Comparison of ENCODE assay signal across 8 cellular contexts in the genomic region with DNA sequence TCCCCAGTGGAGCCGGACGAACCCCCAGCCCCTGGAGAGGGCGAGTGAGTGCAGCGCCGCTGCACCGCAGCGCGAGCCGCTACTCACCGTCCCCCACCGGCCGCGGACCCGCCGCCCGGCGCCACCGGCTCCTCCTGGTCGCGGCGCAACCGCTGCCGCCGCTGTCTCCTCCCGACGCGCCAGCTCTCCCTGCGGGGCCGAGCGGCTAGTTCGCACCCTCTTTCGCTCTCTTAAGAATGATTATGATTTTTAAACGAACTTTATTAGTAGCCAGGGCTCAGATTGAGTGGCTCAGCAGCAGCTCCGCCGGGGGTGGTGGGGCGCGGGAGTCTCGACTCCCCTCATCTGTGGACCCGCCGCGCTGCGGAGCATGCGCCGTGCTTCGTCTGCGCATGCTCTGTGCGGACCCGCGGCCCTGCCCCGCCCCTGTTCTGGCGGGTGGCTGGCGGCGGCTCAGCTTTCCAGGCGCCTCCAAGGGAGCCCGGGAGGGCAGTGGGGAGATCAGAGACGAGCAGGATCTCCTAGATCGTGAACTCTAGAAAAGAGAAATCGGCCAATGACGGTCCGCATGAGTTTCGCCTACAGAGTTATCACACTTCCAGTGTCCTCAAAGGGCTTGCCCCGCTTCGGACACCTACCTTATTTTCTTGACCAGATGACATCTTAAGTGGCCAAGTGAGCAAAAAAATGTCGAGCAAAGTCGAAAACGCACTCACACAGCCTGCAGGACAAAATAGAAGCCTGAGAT. TPM values are rescaled to one million over a fixed set of nuclear protein-coding genes. Genes with fewer than 3 reads are reported as not detected.
DNase-seq lines count a peak whose midpoint lies in the region; ATAC-seq and TF ChIP-seq lines count a peak whose summit lies in the region.

RAB23 (minus strand) TSS at position 372 of the 748 bp plus-strand sequence. CDS start 11,927 bp downstream, outside the sequence.

- peak within 1 kb of the TSS; percentile 72 to 88 for H3K4me3 ChIP-seq in ascending aorta
- peak within 1 kb of the TSS; percentile 77 for H3K4me3 ChIP-seq in right cardiac atrium (ENCODE audit: low read length)
- peak within 1 kb of the TSS; percentile 73 to 98 for H3K4me3 ChIP-seq in uterus

- peaks cover 42% of the 10 kb centered on the region for H3K27me3 Mint-ChIP-seq in T-helper 17 cell

- H3K4me3 Mint-ChIP-seq in T-helper 17 cell: peak within 1 kb of the TSS; percentile 99

- DNase-seq in NCI-H1436 (lab: John Stamatoyannopoulos, UW) (peak; percentile 75), T-helper 17 cell (peak; percentile 75 to 82 (median 80)), ascending aorta (ENCODE audit: low spot score in 2 of 2) (peak; percentile 16 to 89), right cardiac atrium (peak; percentile 84 to 95 (median 93)), putamen (ENCODE audit: low spot score) (peak; percentile 86), uterus (peak; percentile 81 to 91)

- TF ChIP-seq CTCF in ascending aorta (IDR thresholded peaks at IDR 0.05) (no peak), uterus (IDR thresholded peaks at IDR 0.05) (peak in 1 of 4 experiments; percentile 30)

- peak; percentile 93 to 96 for TF ChIP-seq POLR2A in uterus (IDR thresholded peaks at IDR 0.05)

- H3K9me3 ChIP-seq in T-helper 17 cell (ENCODE audit: control insufficient read depth, low read length, poor library complexity, severe bottlenecking) (no peaks in the 10 kb centered on the region), ascending aorta (peaks cover 0 to 5% of the 10 kb centered on the region in 2 donors), right cardiac atrium (ENCODE audit: control insufficient read depth, low read length) (no peaks in the 10 kb centered on the region), uterus (no peaks in the 10 kb centered on the region)

- peaks cover 0 to 6% of the 10 kb centered on the region in 2 donors for H3K4me1 ChIP-seq in ascending aorta
- no peaks in the 10 kb centered on the region for H3K4me1 ChIP-seq in right cardiac atrium (ENCODE audit: control insufficient read depth, insufficient read depth, low read length)
- no peaks in the 10 kb centered on the region for H3K4me1 ChIP-seq in uterus

- peak; percentile 66 for ATAC-seq in GM18499 (IDR thresholded peaks at IDR 0.05; ENCODE audit: insufficient read depth, unreplicated experiment)
- ATAC-seq in HG02852 (IDR thresholded peaks at IDR 0.05; ENCODE audit: unreplicated experiment): peak; percentile 88
- peak; percentile 92 for ATAC-seq in T-helper 17 cell
- peak; percentile 98 to 99 for ATAC-seq in right cardiac atrium

- H3K36me3 ChIP-seq in ascending aorta (no peaks in the 10 kb centered on the region), uterus (no peaks in the 10 kb centered on the region)

- H3K36me3 Mint-ChIP-seq in T-helper 17 cell (ENCODE audit: low read depth): peaks cover 5% of the 10 kb centered on the region

- intact Hi-C loops in ascending aorta (cut with DNase I): loop anchor here (1.0 to 2.0 kb wide), 5 partner anchors 20 to 94 kb away; partner anchors contain the start of gene BAG2
- intact Hi-C loops in right cardiac atrium (cut with DNase I): loop anchor here in 1 of 4 donors (10.0 kb wide), 1 partner anchor 93 kb away; the partner anchor contains the start of gene PRIM2
- intact Hi-C loops in uterus (cut with DNase I; ENCODE audit: low total_unique reads): no loop called here

- WGBS in right cardiac atrium: under 1% methylated on average over 66 of the region's 66 CpGs

- peak within 1 kb of the TSS; percentile 87 for H3K27ac Mint-ChIP-seq in T-helper 17 cell

- H3K27ac ChIP-seq in ascending aorta: peak within 1 kb of the TSS; percentile 93 to 96
- peak within 1 kb of the TSS; percentile 81 for H3K27ac ChIP-seq in right cardiac atrium (ENCODE audit: low read length)
- peak within 1 kb of the TSS; percentile 94 to 100 for H3K27ac ChIP-seq in uterus

- H3K27me3 ChIP-seq in ascending aorta (no peaks in the 10 kb centered on the region), right cardiac atrium (ENCODE audit: control insufficient read depth, insufficient read depth) (no peaks in the 10 kb centered on the region), uterus (no peaks in the 10 kb centered on the region)

- H3K4me1 Mint-ChIP-seq in T-helper 17 cell: peaks cover 14% of the 10 kb centered on the region

RNA-seq across cellular contexts. Expression of gene RAB23, which starts in this region (rescaled TPM):
- under 1 TPM; 0.29 to 0.35 TPM for total RNA-seq in T-helper 17 cell
- 19.9 TPM for total RNA-seq in ascending aorta
- total RNA-seq in right cardiac atrium: 10 to 100 TPM; 11.1 to 20.7 (median 11.5) TPM
- 6.1 TPM for polyA plus RNA-seq in right cardiac atrium
- 10 to 100 TPM; 54.4 to 95.3 (median 68.5) TPM for total RNA-seq in uterus

Comparison
In these comparisons a context has a peak if more than half of its experiments do, and no peak if none do; other contexts are left out.
1. Peak in every context shown above with its lines: DNase-seq, ATAC-seq, H3K4me3 ChIP-seq and H3K27ac ChIP-seq.
2. RNA of gene RAB23 (total RNA-seq): 54.4 to 95.3 TPM in uterus, 19.9 TPM in ascending aorta (single experiment) and 11.1 to 20.7 TPM in right cardiac atrium; 0.29 to 0.35 TPM in T-helper 17 cell; every median in the first group is over 4 times any median in the second.
3. Peak in DNase-seq and ATAC-seq in T-helper 17 cell; RNA of the gene not detected or under 1 TPM.